Comparison of ENCODE assay signal across 1 cellular context in the genomic region with DNA sequence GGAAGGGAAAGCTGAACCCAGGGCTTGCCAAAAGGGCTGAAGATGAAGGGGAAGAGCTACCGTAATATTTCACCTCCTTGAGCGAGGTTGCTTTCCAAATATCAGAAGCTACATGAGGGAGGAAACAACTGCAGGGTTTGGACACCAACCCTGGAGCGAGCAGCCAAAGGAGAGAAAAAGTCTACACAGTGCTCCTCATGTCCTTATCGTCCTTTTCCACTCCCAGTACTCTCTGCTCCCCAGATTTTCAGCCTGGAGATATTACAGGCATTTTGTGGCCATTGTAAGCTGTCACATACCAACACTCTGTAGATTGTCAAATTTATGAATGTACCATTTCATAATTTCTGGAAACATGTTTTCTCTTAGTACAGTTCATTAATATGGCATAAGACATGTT.
TF ChIP-seq lines count a peak whose summit lies in the region.

No MANE protein-coding gene starts in this region.

TF ChIP-seq in WTC11, 78 proteins besides CTCF, POLR2A, EP300 and RAD21 (continued from another document):
- TF ChIP-seq ATF2 (CRISPR knock-in tag; IDR thresholded peaks at IDR 0.05; ENCODE audit: borderline replicate concordance, low read depth): no peak
